9 cellular contexts compared by ENCODE assay signal in the genomic region with DNA sequence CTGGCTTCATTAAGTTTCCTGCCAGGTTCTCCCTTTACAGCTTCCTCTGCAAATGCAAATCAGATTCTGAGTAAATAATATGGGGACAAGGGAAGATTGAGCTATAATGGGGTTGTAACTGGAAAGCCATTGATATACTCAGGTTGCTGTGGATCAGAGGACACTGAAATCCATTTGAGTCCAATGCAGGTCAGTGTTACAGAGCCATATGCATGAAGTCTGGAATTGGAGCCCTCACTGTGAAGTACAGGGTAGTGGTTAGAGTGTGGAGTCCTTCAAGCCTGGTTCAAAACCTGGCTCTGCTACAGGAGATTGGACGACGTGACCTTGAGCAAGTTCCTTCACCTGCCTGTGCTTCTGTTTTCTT. TPM values are rescaled to one million over a fixed set of nuclear protein-coding genes. Genes with fewer than 3 reads are reported as not detected.
DNase-seq lines count a peak whose midpoint lies in the region; ATAC-seq lines count a peak whose summit lies in the region.
"Had no signal": no experiment of that assay in that cellular context is flagged by ENCODE, and none has a peak within 500 bp of the region (broad histone marks: within the 10 kb centered on the region; RNA-seq: fewer than 3 reads in every experiment).

No MANE protein-coding gene starts in this region.

- H3K4me1 Mint-ChIP-seq in activated T-helper 17 cell treated with anti-CD3 and anti-CD28 coated beads, Interleukin-2, amount 50 U/mL, for 72 hours: peaks cover 17% of the 10 kb centered on the region

- DNase-seq in COLO668 (lab: John Stamatoyannopoulos, UW; ENCODE audit: unreplicated experiment) (peak; percentile 19), Right ventricle myocardium inferior (ENCODE audit: missing footprints) (no peak), NCI-H774 (lab: John Stamatoyannopoulos, UW) (no peak), HPDE6-E6E7 (ENCODE audit: extremely low spot score) (no peak), T1000 (lab: John Stamatoyannopoulos, UW) (no peak)
- DNase-seq: foreskin fibroblast had no signal

- intact Hi-C loops in Right ventricle myocardium inferior (cut with DNase I): no loop called here

- ATAC-seq in GM19351 (IDR thresholded peaks at IDR 0.05; ENCODE audit: unreplicated experiment): peak; percentile 12
- peak; percentile 2 for ATAC-seq in HG03064 (IDR thresholded peaks at IDR 0.05; ENCODE audit: low read depth, unreplicated experiment)
- ATAC-seq in activated T-helper 17 cell treated with anti-CD3 and anti-CD28 coated beads, Interleukin-2, amount 50 U/mL, for 72 hours (replicated peaks): no peak
- ATAC-seq in Right ventricle myocardium inferior: no peak

- H3K36me3 Mint-ChIP-seq in activated T-helper 17 cell treated with anti-CD3 and anti-CD28 coated beads, Interleukin-2, amount 50 U/mL, for 72 hours (ENCODE audit: low read depth): no peaks in the 10 kb centered on the region

- H3K9me3 Mint-ChIP-seq in activated T-helper 17 cell treated with anti-CD3 and anti-CD28 coated beads, Interleukin-2, amount 50 U/mL, for 72 hours: no peaks in the 10 kb centered on the region

- H3K4me3 Mint-ChIP-seq in activated T-helper 17 cell treated with anti-CD3 and anti-CD28 coated beads, Interleukin-2, amount 50 U/mL, for 72 hours: peak overlapping the region; percentile 57

- H3K27ac Mint-ChIP-seq in activated T-helper 17 cell treated with anti-CD3 and anti-CD28 coated beads, Interleukin-2, amount 50 U/mL, for 72 hours: peak overlapping the region; percentile 56

- no peaks in the 10 kb centered on the region for H3K27me3 Mint-ChIP-seq in activated T-helper 17 cell treated with anti-CD3 and anti-CD28 coated beads, Interleukin-2, amount 50 U/mL, for 72 hours

RNA-seq across cellular contexts. Expression of a gene that starts 48.7 kb away (rescaled TPM):
- 1 to 10 TPM in 1 of 2 donors, under 1 TPM in 1; 0.67 to 1.3 TPM for total RNA-seq in activated T-helper 17 cell treated with anti-CD3 and anti-CD28 coated beads, Interleukin-2, amount 50 U/mL, for 72 hours
- 0.35 TPM for total RNA-seq in Right ventricle myocardium inferior

Comparison
In these comparisons a context has a peak if more than half of its experiments do, and no peak if none do; other contexts are left out.
1. ATAC-seq: peak in GM19351 (single experiment) and HG03064 (single experiment); none in activated T-helper 17 cell treated with anti-CD3 and anti-CD28 coated beads, Interleukin-2, amount 50 U/mL, for 72 hours (single experiment) and Right ventricle myocardium inferior (single experiment).